16 cellular contexts compared by ENCODE assay signal in genomic region chr21:34126691-34127090, GRCh38. TPM values are rescaled to one million over a fixed set of nuclear protein-coding genes. Genes with fewer than 3 reads are reported as not detected.
A peak's percentile ranks its signal among the peaks of the same experiment; 100 is the strongest.
DNase-seq lines count a peak whose midpoint lies in the region; ATAC-seq, FAIRE-seq and TF ChIP-seq lines count a peak whose summit lies in the region.
"Had no signal": no experiment of that assay in that cellular context is flagged by ENCODE, and none has a peak within 500 bp of the region (broad histone marks: within the 10 kb centered on the region; RNA-seq: fewer than 3 reads in every experiment).

No MANE protein-coding gene starts in this region.

- 89 to 94% methylated on average over 5 of the region's 5 CpGs for WGBS in pancreas, 2 donors

- ATAC-seq in CD4-positive, CD25-positive, alpha-beta regulatory T cell (ENCODE audit: low read depth in 2 of 2) = no peak
- no peak for ATAC-seq in pancreas
- ATAC-seq: activated CD4-positive, alpha-beta T cell treated with anti-CD3 and anti-CD28 coated beads for 36 hours; K562 had no signal

- intact Hi-C loops in pancreas (cut with DNase I) = no loop called here

- H3K4me3 ChIP-seq in CD4-positive, CD25-positive, alpha-beta regulatory T cell (ENCODE audit: low read depth, low read length) = no peak overlapping the region
- H3K4me3 ChIP-seq in MG63 (no peak overlapping the region), epithelial cell of esophagus (ENCODE audit: low read length) (no peak overlapping the region), Peyer's patch (no peak overlapping the region), pancreas (no peak overlapping the region), MM.1S (ENCODE audit: low read length) (no peak overlapping the region)
- H3K4me3 ChIP-seq: K562, ovary had no signal

- peaks cover 19% of the 10 kb centered on the region for H3K79me2 ChIP-seq in MM.1S (ENCODE audit: low read length)

- no peak overlapping the region for H3K4me3 Mint-ChIP-seq in CD4-positive, CD25-positive, alpha-beta regulatory T cell
- peak overlapping the region; percentile 29 for H3K4me3 Mint-ChIP-seq in neural crest cell
- H3K4me3 Mint-ChIP-seq: activated CD4-positive, alpha-beta T cell treated with anti-CD3 and anti-CD28 coated beads for 36 hours; B cell had no signal

- H3K36me3 ChIP-seq in CD4-positive, CD25-positive, alpha-beta regulatory T cell (ENCODE audit: control insufficient read depth, insufficient read depth, low read length) = peaks cover 24% of the 10 kb centered on the region
- H3K36me3 ChIP-seq in MG63 (peaks cover 60% of the 10 kb centered on the region), Peyer's patch (peaks cover 0 to 4% (median 0%) of the 10 kb centered on the region in 3 donors), pancreas (peaks cover 0 to 6% (median 0%) of the 10 kb centered on the region in 3 donors), MM.1S (replicated peaks; ENCODE audit: insufficient read depth, low read length) (no peaks in the 10 kb centered on the region)
- H3K36me3 ChIP-seq: brain microvascular endothelial cell, ovary had no signal

- no peaks in the 10 kb centered on the region for H3K9me2 ChIP-seq in MM.1S (replicated peaks; ENCODE audit: insufficient read depth, low read length)

- H2AFZ ChIP-seq in MM.1S (ENCODE audit: low read length) = no peak overlapping the region

- H3K9ac ChIP-seq in MM.1S (ENCODE audit: low read length) = no peak overlapping the region

- peaks cover 20 to 83% (median 68%) of the 10 kb centered on the region in 4 donors for H3K4me1 Mint-ChIP-seq in CD4-positive, CD25-positive, alpha-beta regulatory T cell
- H3K4me1 Mint-ChIP-seq in neural crest cell = peaks cover 49% of the 10 kb centered on the region

- H3K9me3 Mint-ChIP-seq in CD4-positive, CD25-positive, alpha-beta regulatory T cell = no peaks in the 10 kb centered on the region
- H3K9me3 Mint-ChIP-seq in neural crest cell = peaks cover 6% of the 10 kb centered on the region

- H3K27me3 ChIP-seq in CD4-positive, CD25-positive, alpha-beta regulatory T cell (ENCODE audit: control insufficient read depth, insufficient read depth, low read length) = no peaks in the 10 kb centered on the region
- H3K27me3 ChIP-seq in MG63 (no peaks in the 10 kb centered on the region), Peyer's patch (no peaks in the 10 kb centered on the region), pancreas (no peaks in the 10 kb centered on the region), MM.1S (replicated peaks; ENCODE audit: insufficient read depth, low read length) (no peaks in the 10 kb centered on the region)
- H3K27me3 ChIP-seq: brain microvascular endothelial cell, ovary had no signal

- TF ChIP-seq POLR2A in Peyer's patch (IDR thresholded peaks at IDR 0.05) = no peak

- peak overlapping the region in 2 of 3 donors; percentile 26 to 83 for H3K27ac Mint-ChIP-seq in CD4-positive, CD25-positive, alpha-beta regulatory T cell
- H3K27ac Mint-ChIP-seq in neural crest cell (ENCODE audit: unreplicated experiment) = no peak overlapping the region
- H3K27ac Mint-ChIP-seq: B cell had no signal

- H3K27me3 Mint-ChIP-seq in CD4-positive, CD25-positive, alpha-beta regulatory T cell = no peaks in the 10 kb centered on the region
- no peaks in the 10 kb centered on the region for H3K27me3 Mint-ChIP-seq in neural crest cell (ENCODE audit: low read depth)
- H3K27me3 Mint-ChIP-seq: activated CD4-positive, alpha-beta T cell treated with anti-CD3 and anti-CD28 coated beads for 36 hours; B cell had no signal

- peaks cover 22% of the 10 kb centered on the region for H3K36me3 Mint-ChIP-seq in CD4-positive, CD25-positive, alpha-beta regulatory T cell
- H3K36me3 Mint-ChIP-seq in neural crest cell (ENCODE audit: low read depth) = peaks cover 21% of the 10 kb centered on the region

- H3K9me3 ChIP-seq in CD4-positive, CD25-positive, alpha-beta regulatory T cell (ENCODE audit: control insufficient read depth in 2 of 2, low read length in 2 of 2) = no peaks in the 10 kb centered on the region
- H3K9me3 ChIP-seq in MG63 (no peaks in the 10 kb centered on the region), Peyer's patch (no peaks in the 10 kb centered on the region), pancreas (no peaks in the 10 kb centered on the region), MM.1S (replicated peaks; ENCODE audit: insufficient read depth, low read length) (no peaks in the 10 kb centered on the region)
- H3K9me3 ChIP-seq: ovary had no signal

- FAIRE-seq in pancreas (lab: Jason Lieb, UNC) = no peak
- FAIRE-seq: GM12892, K562 had no signal

- no peak for TF ChIP-seq CTCF in epithelial cell of esophagus (IDR thresholded peaks at IDR 0.05; ENCODE audit: insufficient read depth, low read depth, low read length, missing control alignments)
- TF ChIP-seq CTCF in neural crest cell (conservative IDR thresholded peaks at IDR 0.05) = no peak
- no peak for TF ChIP-seq CTCF in Peyer's patch (IDR thresholded peaks at IDR 0.05)
- no peak for TF ChIP-seq CTCF in pancreas (IDR thresholded peaks at IDR 0.05)
- TF ChIP-seq CTCF in MM.1S (IDR thresholded peaks at IDR 0.05; ENCODE audit: low read length) = no peak

- no peak for DNase-seq in CD4-positive, CD25-positive, alpha-beta regulatory T cell
- peak; percentile 65 for DNase-seq in MG63
- DNase-seq in epithelial cell of esophagus (ENCODE audit: low read depth) = peak; percentile 93
- no peak for DNase-seq in neural crest cell (ENCODE audit: low read depth, low spot score)
- DNase-seq in Peyer's patch = no peak
- DNase-seq in SIG-M5 treated with dmso at 0.1 percent for 504 hours (lab: John Stamatoyannopoulos, UW; ENCODE audit: unreplicated experiment) = no peak
- no peak for DNase-seq in pancreas
- DNase-seq in MM.1S = no peak
- DNase-seq: activated T-cell treated with anti-CD3 and anti-CD28 coated beads, Interleukin-2, amount 50 U/mL, for 1 hour; brain microvascular endothelial cell; ovary; stimulated activated CD8-positive, alpha-beta memory T cell treated with anti-CD3 and anti-CD28 coated beads, Interleukin-4, amount 100 ng/mL, for 48 hours had no signal

- H3K4me2 ChIP-seq in MM.1S (ENCODE audit: low read depth, low read length) = no peak overlapping the region

- no peaks in the 10 kb centered on the region for H4K20me1 ChIP-seq in MM.1S (ENCODE audit: insufficient read depth, low read length)

- H3F3A ChIP-seq in MM.1S (ENCODE audit: insufficient read depth, low read length) = no peaks in the 10 kb centered on the region

- no peak overlapping the region for H3K27ac ChIP-seq in CD4-positive, CD25-positive, alpha-beta regulatory T cell (ENCODE audit: insufficient read depth, low read length, poor library complexity, severe bottlenecking)
- no peak overlapping the region for H3K27ac ChIP-seq in Peyer's patch
- no peak overlapping the region for H3K27ac ChIP-seq in pancreas
- no peak overlapping the region for H3K27ac ChIP-seq in MM.1S (ENCODE audit: low read length)
- H3K27ac ChIP-seq: brain microvascular endothelial cell, ovary had no signal

- H3K4me1 ChIP-seq in CD4-positive, CD25-positive, alpha-beta regulatory T cell (ENCODE audit: control insufficient read depth, insufficient read depth, low read length, poor library complexity, severe bottlenecking) = peaks cover 32% of the 10 kb centered on the region
- H3K4me1 ChIP-seq in Peyer's patch (peaks cover 0 to 23% (median 0%) of the 10 kb centered on the region in 4 donors), pancreas (peaks cover 10 to 37% (median 25%) of the 10 kb centered on the region in 3 donors), MM.1S (ENCODE audit: low read length) (no peaks in the 10 kb centered on the region)

RNA-seq across cellular contexts. Expression of gene MRPS6, which starts 53.3 kb away (rescaled TPM):
- 34.9 TPM for total RNA-seq in CD4-positive, CD25-positive, alpha-beta regulatory T cell
- 100 to 1,000 TPM; 160 to 203 (median 187) TPM for polyA plus RNA-seq in CD4-positive, CD25-positive, alpha-beta regulatory T cell
- total RNA-seq in MG63 (2014; rRNA removed; shearing (Covaris generic); ENCODE audit: low replicate concordance) = 32.1 and 46.4 TPM in 2 replicates
- total RNA-seq in neural crest cell (91.4 and 94.1 TPM in 2 replicates), Peyer's patch (10 to 100 TPM; 20.3 to 29.7 (median 22.7) TPM), pancreas (10 to 100 TPM in 5 of 6 donors, 1 to 10 TPM in 1; 9.9 to 14.5 (median 12.3) TPM)
- polyA plus RNA-seq in pancreas = 10 to 100 TPM; 16.9 to 18.5 TPM

RNA-seq across cellular contexts. Expression of gene SLC5A3, which starts 53.3 kb away (rescaled TPM):
- 13.7 TPM for total RNA-seq in CD4-positive, CD25-positive, alpha-beta regulatory T cell
- 1 to 10 TPM; 1.0 to 2.4 (median 1.9) TPM for polyA plus RNA-seq in CD4-positive, CD25-positive, alpha-beta regulatory T cell
- 14.0 and 24.3 TPM in 2 replicates for total RNA-seq in MG63 (2014; rRNA removed; shearing (Covaris generic); ENCODE audit: low replicate concordance)
- total RNA-seq in neural crest cell (19.6 and 20.4 TPM in 2 replicates), Peyer's patch (10 to 100 TPM; 15.8 to 20.5 (median 17.7) TPM), pancreas (1 to 10 TPM; 2.2 to 5.9 (median 3.0) TPM)
- 1 to 10 TPM in 1 of 2 donors, under 1 TPM in 1; 0.49 to 1.0 TPM for polyA plus RNA-seq in pancreas

Comparison
In these comparisons a context has a peak if more than half of its experiments do, and no peak if none do; other contexts are left out.
1. DNase-seq: peak in MG63 (single experiment) and epithelial cell of esophagus (single experiment); none in CD4-positive, CD25-positive, alpha-beta regulatory T cell (0 of 3), neural crest cell (single experiment), Peyer's patch (0 of 3), SIG-M5 treated with dmso at 0.1 percent for 504 hours (single experiment), pancreas (0 of 6) and MM.1S (single experiment).